ENCODE assay signal across 23 cellular contexts in genomic region chr9:98249774-98250173, GRCh38. TPM values are rescaled to one million over a fixed set of nuclear protein-coding genes. Genes with fewer than 3 reads are reported as not detected.
DNase-seq lines count a peak whose midpoint lies in the region; ATAC-seq, FAIRE-seq and TF ChIP-seq lines count a peak whose summit lies in the region.
"Had no signal": no experiment of that assay in that cellular context is flagged by ENCODE, and none has a peak within 500 bp of the region (broad histone marks: within the 10 kb centered on the region; RNA-seq: fewer than 3 reads in every experiment).

No MANE protein-coding gene starts in this region.

- ATAC-seq in A549, result no peak
- ATAC-seq: mucosa of descending colon; SK-N-SH treated with all-trans-retinoic acid at 6 μM for 48 hours; stimulated activated naive CD8-positive, alpha-beta T cell treated with anti-CD3 and anti-CD28 coated beads, Interleukin-15, Interleukin-2, amounts not matched to agents 100 U/mL and 50 U/mL, for 24 hours had no signal

- H3K27ac ChIP-seq in A549 (peak overlapping the region; percentile 68 to 86), osteoblast (ENCODE audit: low read depth, low read length) (peak overlapping the region; percentile 97), spleen (peak overlapping the region in 4 of 8 donors; percentile 60 to 99 (median 82))

- H3K4me1 Mint-ChIP-seq in dendritic cell treated with granulocyte-macrophage colony-stimulating factor and Interleukin-4, amounts not matched to agents 40 ng/mL and 50 ng/mL, for 4 days (ENCODE audit: low read depth), result peaks cover 87% of the 10 kb centered on the region

- H3K36me3 Mint-ChIP-seq in dendritic cell treated with granulocyte-macrophage colony-stimulating factor and Interleukin-4, amounts not matched to agents 40 ng/mL and 50 ng/mL, for 4 days (ENCODE audit: low read depth), result peaks cover 68% of the 10 kb centered on the region
- H3K36me3 Mint-ChIP-seq: activated naive CD4-positive, alpha-beta T cell treated with anti-CD3 and anti-CD28 coated beads, Interleukin-2, amount 50 U/mL, for 24 hours; brain had no signal

- intact Hi-C loops in dendritic cell treated with granulocyte-macrophage colony-stimulating factor and Interleukin-4, amounts not matched to agents 40 ng/mL and 50 ng/mL, for 4 days (cut with micrococcal nuclease), result loop anchor here (5.0 kb wide), 1 partner anchor 267 kb away; the partner anchor contains the start of gene ANP32B
- intact Hi-C loops in spleen (cut with DNase I; ENCODE audit: low total_unique reads), result loop anchor here (5.0 to 10.0 kb wide), 2 partner anchors 45 to 267 kb away; partner anchors contain the start of gene ANP32B

- H3K27me3 Mint-ChIP-seq in dendritic cell treated with granulocyte-macrophage colony-stimulating factor and Interleukin-4, amounts not matched to agents 40 ng/mL and 50 ng/mL, for 4 days, result no peaks in the 10 kb centered on the region
- H3K27me3 Mint-ChIP-seq: activated naive CD4-positive, alpha-beta T cell treated with anti-CD3 and anti-CD28 coated beads, Interleukin-2, amount 50 U/mL, for 24 hours had no signal

- H3K4me3 ChIP-seq in A549, result no peak overlapping the region
- no peak overlapping the region for H3K4me3 ChIP-seq in osteoblast (ENCODE audit: insufficient read depth, low read length)
- no peak overlapping the region for H3K4me3 ChIP-seq in spleen
- H3K4me3 ChIP-seq: heart right ventricle, mucosa of descending colon had no signal

- TF ChIP-seq CTCF in A549 (IDR thresholded peaks at IDR 0.05), result no peak
- TF ChIP-seq CTCF in osteoblast (IDR thresholded peaks at IDR 0.05; ENCODE audit: extremely low read depth, low read depth, low read length), result no peak
- no peak for TF ChIP-seq CTCF in spleen (IDR thresholded peaks at IDR 0.05 in 8 of 11, conservative IDR thresholded peaks at IDR 0.05 in 3 of 11)

- TF ChIP-seq POLR2A in A549 (IDR thresholded peaks at IDR 0.05; ENCODE audit: low read length) (no peak), spleen (IDR thresholded peaks at IDR 0.05) (no peak)

- no peaks in the 10 kb centered on the region for H3K9me3 ChIP-seq in A549
- H3K9me3 ChIP-seq in osteoblast (ENCODE audit: low read depth, low read length), result no peaks in the 10 kb centered on the region
- H3K9me3 ChIP-seq in spleen, result no peaks in the 10 kb centered on the region
- H3K9me3 ChIP-seq: heart right ventricle, mucosa of descending colon had no signal

- no peak overlapping the region for H3K4me3 Mint-ChIP-seq in dendritic cell treated with granulocyte-macrophage colony-stimulating factor and Interleukin-4, amounts not matched to agents 40 ng/mL and 50 ng/mL, for 4 days
- H3K4me3 Mint-ChIP-seq: activated naive CD4-positive, alpha-beta T cell treated with anti-CD3 and anti-CD28 coated beads, Interleukin-2, amount 50 U/mL, for 24 hours had no signal

- TF ChIP-seq RAD21 in A549 (conservative IDR thresholded peaks at IDR 0.05 in 1 of 2, IDR thresholded peaks at IDR 0.05 in 1 of 2), result no peak

- H3K4me2 ChIP-seq in A549 (peak overlapping the region; percentile 32), osteoblast (ENCODE audit: insufficient read depth, low read length) (peak overlapping the region; percentile 5)

- POLR2A ChIA-PET in A549 (lab: Yijun Ruan, JAX), result no interaction called here

- DNase-seq in A549 (ENCODE audit: low read depth in 1 of 2, low spot score in 1 of 2) (no peak), HK-2 (ENCODE audit: unreplicated experiment) (peak; percentile 44), osteoblast (ENCODE audit: insufficient read length, low spot score, missing footprints) (peak; percentile 71), RCC 7860 (ENCODE audit: low spot score) (no peak), NCI-H2171 treated with DMSO at 0.1 percent for 48 hours (lab: John Stamatoyannopoulos, UW) (no peak), spleen (no peak)
- no peak for DNase-seq in activated T-cell treated with anti-CD3 and anti-CD28 coated beads, Interleukin-2, amount 50 U/mL, for 48 hours
- DNase-seq: ACHN; activated CD4-positive, alpha-beta T cell treated with anti-CD3 and anti-CD28 coated beads for 4 hours; GDM1; heart right ventricle; kidney; MM.1S; mucosa of descending colon; NCI-H2029; NCI-H524; stimulated activated naive CD8-positive, alpha-beta T cell treated with anti-CD3 and anti-CD28 coated beads, Interleukin-15, Interleukin-2, amounts not matched to agents 100 U/mL and 50 U/mL, for 24 hours had no signal

- 41% methylated on average over 2 of the region's 2 CpGs for WGBS in A549 (ENCODE audit: missing lambda C conversion rate)
- 78 to 94% (median 84%) methylated on average over 2 of the region's 2 CpGs for WGBS in spleen, 5 donors

- H3K27me3 ChIP-seq in osteoblast (ENCODE audit: insufficient read depth, low read length) (no peaks in the 10 kb centered on the region), spleen (replicated peaks in 1 of 7) (no peaks in the 10 kb centered on the region)
- H3K27me3 ChIP-seq: heart right ventricle had no signal

- peaks cover 40% of the 10 kb centered on the region for H3K36me3 ChIP-seq in osteoblast (ENCODE audit: insufficient read depth, low read length)
- peaks cover 0 to 40% (median 0%) of the 10 kb centered on the region in 6 donors for H3K36me3 ChIP-seq in spleen

- CTCF ChIA-PET in A549 (lab: Yijun Ruan, JAX), result interaction anchor here (2.5 kb wide), 1 partner anchor 27 kb away, joined by 10 read pairs; no protein-coding TSS in a partner anchor

- no peaks in the 10 kb centered on the region for H4K20me1 ChIP-seq in osteoblast (ENCODE audit: insufficient read depth, low read length)

- FAIRE-seq in A549 (lab: Jason Lieb, UNC) (no peak), RCC 7860 (lab: Jason Lieb, UNC) (no peak)
- FAIRE-seq: GM12892, H54, kidney had no signal

- peaks cover 83% of the 10 kb centered on the region for H3K79me2 ChIP-seq in osteoblast (ENCODE audit: insufficient read depth, low read length)

- TF ChIP-seq EP300 in A549 (IDR thresholded peaks at IDR 0.05), result no peak

- H3K9me3 Mint-ChIP-seq in dendritic cell treated with granulocyte-macrophage colony-stimulating factor and Interleukin-4, amounts not matched to agents 40 ng/mL and 50 ng/mL, for 4 days, result no peaks in the 10 kb centered on the region
- H3K9me3 Mint-ChIP-seq: activated naive CD4-positive, alpha-beta T cell treated with anti-CD3 and anti-CD28 coated beads, Interleukin-2, amount 50 U/mL, for 24 hours; brain had no signal

- peaks cover 81% of the 10 kb centered on the region for H3K4me1 ChIP-seq in A549
- peaks cover 70% of the 10 kb centered on the region for H3K4me1 ChIP-seq in osteoblast (ENCODE audit: insufficient read depth, low read length)
- peaks cover 10 to 83% (median 41%) of the 10 kb centered on the region in 6 donors for H3K4me1 ChIP-seq in spleen

- peak overlapping the region; percentile 97 for H3K27ac Mint-ChIP-seq in dendritic cell treated with granulocyte-macrophage colony-stimulating factor and Interleukin-4, amounts not matched to agents 40 ng/mL and 50 ng/mL, for 4 days
- H3K27ac Mint-ChIP-seq: activated naive CD4-positive, alpha-beta T cell treated with anti-CD3 and anti-CD28 coated beads, Interleukin-2, amount 50 U/mL, for 24 hours had no signal

- H2AFZ ChIP-seq in osteoblast (ENCODE audit: low read length), result no peak overlapping the region

TF ChIP-seq in A549, 52 proteins besides CTCF, POLR2A, EP300 and RAD21:
- TF ChIP-seq KDM5A (IDR thresholded peaks at IDR 0.05) (no peak), CEBPB (IDR thresholded peaks at IDR 0.05) (no peak), HOXA7 (CRISPR knock-in tag; IDR thresholded peaks at IDR 0.05) (no peak), NPAS2 (CRISPR knock-in tag; IDR thresholded peaks at IDR 0.05; ENCODE audit: borderline replicate concordance) (no peak), TP53 (CRISPR knock-in tag; IDR thresholded peaks at IDR 0.05) (no peak), MAZ (IDR thresholded peaks at IDR 0.05; ENCODE audit: borderline replicate concordance, low read depth, low read length) (no peak), BHLHE40 (IDR thresholded peaks at IDR 0.05; ENCODE audit: low read depth, low read length) (no peak), NFE2L2 (conservative IDR thresholded peaks at IDR 0.05; ENCODE audit: low read length) (no peak), HES2 (IDR thresholded peaks at IDR 0.05) (no peak), RCOR1 (IDR thresholded peaks at IDR 0.05; ENCODE audit: low read depth, low read length) (no peak), MAFK (IDR thresholded peaks at IDR 0.05; ENCODE audit: partially characterized antibody) (no peak), ZFP36 (IDR thresholded peaks at IDR 0.05; ENCODE audit: borderline replicate concordance, partially characterized antibody) (no peak), HOXB13 (CRISPR knock-in tag; IDR thresholded peaks at IDR 0.05; ENCODE audit: low read depth) (no peak), FOSL2 (IDR thresholded peaks at IDR 0.05) (no peak), FOSL2 (CRISPR knock-in tag; IDR thresholded peaks at IDR 0.05) (no peak), HOXB5 (CRISPR knock-in tag; IDR thresholded peaks at IDR 0.05) (no peak)

RNA-seq across cellular contexts. Expression of gene TBC1D2, which starts 5.7 kb away (rescaled TPM):
- polyA plus RNA-seq in A549 (2011; rRNA removed) (3.3 and 4.1 TPM in 2 replicates), A549 (2017; fragmentation: RNase III; extraction: RNeasy Plus Mini Kit Qiagen cat#74134 plus additional on column Dnase treatment) (6.5 to 7.5 TPM (median 7.3 TPM) in 3 replicates), spleen (1 to 10 TPM; 2.7 to 8.0 (median 5.7) TPM)
- 4.1 and 4.6 TPM in 2 replicates for polyA plus RNA-seq in A549 (2012; cell fraction: cytosol; rRNA removed)
- 11.3 and 11.9 TPM in 2 replicates for polyA plus RNA-seq in A549 (2012; cell fraction: nucleus; rRNA removed)
- polyA minus RNA-seq in A549 (2011; rRNA and poly(A)+ RNA removed), result 5.4 and 6.4 TPM in 2 replicates
- total RNA-seq in osteoblast (114 and 128 TPM in 2 replicates), spleen (10 to 100 TPM; 10.7 to 27.2 (median 13.0) TPM)

RNA-seq across cellular contexts. Expression of gene CORO2A, which starts 57.3 kb away (rescaled TPM):
- 2.0 and 3.1 TPM in 2 replicates for polyA plus RNA-seq in A549 (2011; rRNA removed)
- 0.42 and 0.53 TPM in 2 replicates for polyA plus RNA-seq in A549 (2012; cell fraction: cytosol; rRNA removed)
- 0.29 and 0.31 TPM in 2 replicates for polyA plus RNA-seq in A549 (2012; cell fraction: nucleus; rRNA removed)
- polyA plus RNA-seq in A549 (2017; fragmentation: RNase III; extraction: RNeasy Plus Mini Kit Qiagen cat#74134 plus additional on column Dnase treatment), result 0.42 to 0.50 TPM (median 0.49 TPM) in 3 replicates
- polyA minus RNA-seq in A549 (2011; rRNA and poly(A)+ RNA removed), result 2.4 and 4.8 TPM in 2 replicates
- total RNA-seq in osteoblast, result 0.29 and 0.72 TPM in 2 replicates
- total RNA-seq in spleen, result 10 to 100 TPM in 1 of 7 donors, 1 to 10 TPM in 6; 5.1 to 11.0 (median 6.8) TPM
- polyA plus RNA-seq in spleen, result 1 to 10 TPM; 1.3 to 2.2 (median 1.7) TPM

Comparison
In these comparisons a context has a peak if more than half of its experiments do, and no peak if none do; other contexts are left out.
1. DNase-seq: peak in HK-2 (single experiment) and osteoblast (single experiment); none in A549 (0 of 2), activated T-cell treated with anti-CD3 and anti-CD28 coated beads, Interleukin-2, amount 50 U/mL, for 48 hours (0 of 2), RCC 7860 (single experiment), NCI-H2171 treated with DMSO at 0.1 percent for 48 hours (single experiment) and spleen (single experiment).